21 cellular contexts compared by ENCODE assay signal in the genomic region with DNA sequence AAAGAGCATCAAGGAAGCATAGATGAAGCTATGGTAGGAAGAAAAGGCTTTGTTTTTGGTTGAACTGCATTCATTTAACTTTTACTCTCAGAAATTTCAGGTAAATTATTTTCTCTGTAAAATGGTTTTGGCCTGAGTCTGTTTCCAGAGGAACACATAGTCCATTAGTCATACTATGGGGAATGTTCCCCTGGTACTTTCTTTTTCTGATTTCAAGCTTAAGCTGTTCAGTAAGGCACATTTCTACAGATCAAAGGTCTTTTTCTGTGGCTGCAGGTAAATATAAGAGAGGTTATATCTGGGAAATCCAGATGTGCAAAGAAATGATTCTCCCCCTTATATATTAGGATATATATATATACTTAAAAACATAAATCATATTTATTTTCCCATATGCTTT.
"Had no signal": no experiment of that assay in that cellular context is flagged by ENCODE, and none has a peak within 500 bp of the region (broad histone marks: within the 10 kb centered on the region; RNA-seq: fewer than 3 reads in every experiment).

No MANE protein-coding gene starts in this region.

- H3K4me3 ChIP-seq: gastroesophageal sphincter, heart right ventricle, spleen, testis had no signal

- H3K4me1 ChIP-seq: gastroesophageal sphincter, heart right ventricle, parathyroid adenoma, spleen, testis had no signal

- H3K27me3 ChIP-seq: gastroesophageal sphincter, heart right ventricle, spleen, testis had no signal

- H3K36me3 Mint-ChIP-seq: activated CD4-positive, alpha-beta memory T cell treated with anti-CD3 and anti-CD28 coated beads for 36 hours; activated naive CD8-positive, alpha-beta T cell treated with anti-CD3 and anti-CD28 coated beads, Interleukin-2, amount 10 ng/mL, durations not matched to agents 7 days and 5 days; immature natural killer cell; natural killer cell; stimulated activated memory B cell treated with anti-CD40 and anti-IgM and Interleukin-4, amounts not matched to agents 10 μg/mL and 1 μg/mL and 100 μg/mL, for 72 hours; type B pancreatic cell had no signal

- H3K79me2 ChIP-seq: parathyroid adenoma had no signal

- H3K27ac Mint-ChIP-seq: activated CD4-positive, alpha-beta memory T cell treated with anti-CD3 and anti-CD28 coated beads for 36 hours; activated CD4-positive, alpha-beta T cell treated with anti-CD3 and anti-CD28 coated beads for 36 hours; activated naive CD8-positive, alpha-beta T cell treated with anti-CD3 and anti-CD28 coated beads, Interleukin-2, amount 10 ng/mL, durations not matched to agents 7 days and 5 days; activated T-helper 1 cell treated with anti-CD3 and anti-CD28 coated beads, Interleukin-12 subunit alpha, Interleukin-12 subunit beta, Interleukin-2, Interleukin-4 antibody, amounts not matched to agents 30 ng/mL and 10 ng/mL and 1 ng/mL, durations not matched to agents 14 hours and 24 hours and 36 hours; immature natural killer cell; natural killer cell; stimulated activated memory B cell treated with anti-CD40 and anti-IgM and Interleukin-4, amounts not matched to agents 10 μg/mL and 1 μg/mL and 100 μg/mL, for 72 hours; type B pancreatic cell had no signal

- H2AFZ ChIP-seq: parathyroid adenoma had no signal

- H3K9me3 ChIP-seq: gastroesophageal sphincter, testis had no signal

- H3K9me3 Mint-ChIP-seq: type B pancreatic cell had no signal

- H3K27ac ChIP-seq: gastroesophageal sphincter, heart right ventricle, parathyroid adenoma, spleen, testis had no signal

- DNase-seq: activated CD4-positive, alpha-beta memory T cell treated with anti-CD3 and anti-CD28 coated beads for 36 hours; activated CD4-positive, alpha-beta T cell treated with anti-CD3 and anti-CD28 coated beads for 36 hours; activated gamma-delta T cell treated with Interleukin-2 at 50 U/mL for 16 hours; activated naive CD8-positive, alpha-beta T cell treated with anti-CD3 and anti-CD28 coated beads, Interleukin-2, amount 10 ng/mL, durations not matched to agents 7 days and 5 days; activated T-cell treated with anti-CD3 and anti-CD28 coated beads for 4 hours; anterior cingulate cortex; cortex of kidney; erythroblast; heart right ventricle; immature natural killer cell; left cardiac atrium; natural killer cell; spleen; stimulated activated CD4-positive, alpha-beta T cell treated with anti-CD3 and anti-CD28 coated beads, Interleukin-4, amount 100 ng/mL, for 4 hours; testis had no signal

- H3K36me3 ChIP-seq: gastroesophageal sphincter, heart right ventricle, spleen had no signal

- H3K9ac ChIP-seq: parathyroid adenoma had no signal

- ATAC-seq: activated CD4-positive, alpha-beta T cell treated with anti-CD3 and anti-CD28 coated beads for 36 hours; gastroesophageal sphincter; heart right ventricle; left cardiac atrium; natural killer cell; sciatic nerve; stimulated activated memory B cell treated with anti-CD40 and anti-IgM and Interleukin-4, amounts not matched to agents 10 μg/mL and 1 μg/mL and 100 μg/mL, for 72 hours had no signal
